15 cellular contexts compared by ENCODE assay signal in the genomic region with DNA sequence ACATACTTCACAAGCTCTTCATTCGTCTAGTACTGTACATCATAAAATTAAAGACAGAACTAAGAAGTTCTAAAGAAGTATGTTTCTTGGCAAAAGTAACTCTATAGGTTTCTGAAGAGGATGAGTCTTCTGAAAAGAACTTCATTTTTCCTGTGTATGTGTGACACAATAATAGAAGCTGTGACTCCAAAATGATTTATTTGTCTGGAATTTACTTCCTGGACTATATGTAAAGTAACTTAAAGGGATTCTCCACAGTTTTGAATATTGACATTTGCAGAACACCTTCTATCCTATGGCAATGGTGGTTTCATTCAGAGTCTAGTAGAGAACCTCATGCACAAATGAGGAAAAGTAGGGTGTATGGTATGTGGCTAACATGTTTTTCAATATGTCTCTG. TPM values are rescaled to one million over a fixed set of nuclear protein-coding genes. Genes with fewer than 3 reads are reported as not detected.
DNase-seq lines count a peak whose midpoint lies in the region; ATAC-seq, FAIRE-seq and TF ChIP-seq lines count a peak whose summit lies in the region.
"Had no signal": no experiment of that assay in that cellular context is flagged by ENCODE, and none has a peak within 500 bp of the region (broad histone marks: within the 10 kb centered on the region; RNA-seq: fewer than 3 reads in every experiment).

No MANE protein-coding gene starts in this region.

- H4K20me1 ChIP-seq in HepG2 (ENCODE audit: insufficient read depth, low read length) = no peaks in the 10 kb centered on the region
- H4K20me1 ChIP-seq: BLaER1 had no signal

- intact Hi-C loops in Panc1 (cut with micrococcal nuclease; ENCODE audit: unreplicated experiment) (no loop called here), HepG2 (cut with micrococcal nuclease; ENCODE audit: unreplicated experiment) (no loop called here)
- intact Hi-C loops in naive thymus-derived CD4-positive, alpha-beta T cell (cut with micrococcal nuclease) = loop anchor here in 1 of 2 donors (2.0 kb wide), 1 partner anchor 19 kb away; a partner anchor contains a TSS

- H3K4me1 Mint-ChIP-seq in naive thymus-derived CD4-positive, alpha-beta T cell = peaks cover 0 to 6% (median 0%) of the 10 kb centered on the region in 7 donors
- H3K4me1 Mint-ChIP-seq: activated CD4-positive, alpha-beta memory T cell treated with anti-CD3 and anti-CD28 coated beads, Interleukin-2, amount 10 ng/mL, durations not matched to agents 7 days and 5 days; stimulated activated naive CD8-positive, alpha-beta T cell treated with anti-CD3 and anti-CD28 coated beads, Interleukin-15, amount 100 ng/mL, for 72 hours had no signal

- no peaks in the 10 kb centered on the region for H3K27me3 Mint-ChIP-seq in naive thymus-derived CD4-positive, alpha-beta T cell
- H3K27me3 Mint-ChIP-seq: activated CD4-positive, alpha-beta memory T cell treated with anti-CD3 and anti-CD28 coated beads, Interleukin-2, amount 10 ng/mL, durations not matched to agents 7 days and 5 days; stimulated activated naive CD8-positive, alpha-beta T cell treated with anti-CD3 and anti-CD28 coated beads, Interleukin-15, amount 100 ng/mL, for 72 hours had no signal

- TF ChIP-seq EP300 in HepG2 (IDR thresholded peaks at IDR 0.05; ENCODE audit: low read depth in 2 of 2, low read length in 2 of 2) = no peak
- no peak for TF ChIP-seq EP300 in HepG2 (CRISPR knock-in tag; IDR thresholded peaks at IDR 0.05; ENCODE audit: borderline replicate concordance)

- H3K79me2 ChIP-seq in HepG2 (ENCODE audit: insufficient read depth, low read length) = no peaks in the 10 kb centered on the region

- CTCF ChIA-PET in Panc1 (lab: Charles Lee) (no interaction called here), HepG2 (lab: Yijun Ruan, JAX; ENCODE audit: low intra/inter-chr PET ratio, low total read pairs) (no interaction called here)
- CTCF ChIA-PET in naive thymus-derived CD4-positive, alpha-beta T cell (lab: Charles Lee) = no interaction called here

- no peak overlapping the region for H3K4me2 ChIP-seq in HepG2 (ENCODE audit: low read depth, low read length)
- H3K4me2 ChIP-seq: BLaER1 had no signal

- H2AFZ ChIP-seq in HepG2 (ENCODE audit: low read length) = no peak overlapping the region

- POLR2A ChIA-PET in Panc1 (lab: Charles Lee) (no interaction called here), HepG2 (lab: Yijun Ruan, JAX) (no interaction called here)
- POLR2A ChIA-PET in naive thymus-derived CD4-positive, alpha-beta T cell (lab: Charles Lee) = no interaction called here

- ATAC-seq in Panc1 = no peak
- no peak for ATAC-seq in HepG2
- no peak for ATAC-seq in naive thymus-derived CD4-positive, alpha-beta T cell
- ATAC-seq: stimulated activated naive CD8-positive, alpha-beta T cell treated with anti-CD3 and anti-CD28 coated beads, Interleukin-15, amount 100 ng/mL, for 72 hours had no signal

- no peaks in the 10 kb centered on the region for H3K9me3 ChIP-seq in Panc1 (ENCODE audit: control insufficient read depth, insufficient read depth, low read depth, low read length)
- H3K9me3 ChIP-seq in HepG2 (ENCODE audit: low read length) = no peaks in the 10 kb centered on the region
- H3K9me3 ChIP-seq in naive thymus-derived CD4-positive, alpha-beta T cell (ENCODE audit: control insufficient read depth in 2 of 3, low read length in 3 of 3) = no peaks in the 10 kb centered on the region

- no peak for TF ChIP-seq RAD21 in HepG2 (CRISPR knock-in tag; IDR thresholded peaks at IDR 0.05)

- H3K4me3 ChIP-seq in Panc1 (ENCODE audit: low read depth in 2 of 2, low read length in 2 of 2) (no peak overlapping the region), choroid plexus epithelial cell (ENCODE audit: low read depth, low read length) (no peak overlapping the region), HepG2 (replicated peaks in 1 of 3; ENCODE audit: insufficient read depth in 1 of 3, low read depth in 2 of 3, low read length in 3 of 3) (no peak overlapping the region)
- no peak overlapping the region for H3K4me3 ChIP-seq in naive thymus-derived CD4-positive, alpha-beta T cell (ENCODE audit: low read length)
- H3K4me3 ChIP-seq: BLaER1 had no signal

- H3K27ac ChIP-seq in Panc1 (ENCODE audit: low read length) (no peak overlapping the region), HepG2 (ENCODE audit: extremely low read length, insufficient read depth, low read length) (no peak overlapping the region)
- no peak overlapping the region for H3K27ac ChIP-seq in naive thymus-derived CD4-positive, alpha-beta T cell (ENCODE audit: low read depth, low read length)
- H3K27ac ChIP-seq: BLaER1 had no signal

- in situ Hi-C loops in Panc1 (cut with HindIII; ENCODE audit: low pct_unique_long_range_greater_than_20kb, low sequenced_read_pairs) = no loop called here
- in situ Hi-C loops in HepG2 (cut with HindIII; ENCODE audit: extremely low pct_ligation_motif_present, low pct_unique_long_range_greater_than_20kb) = no loop called here

- WGBS in HepG2 (ENCODE audit: low lambda C conversion rate) = 100% methylated on average over 1 of the region's 1 CpG

- H3K9me3 Mint-ChIP-seq in naive thymus-derived CD4-positive, alpha-beta T cell = no peaks in the 10 kb centered on the region
- H3K9me3 Mint-ChIP-seq: activated CD4-positive, alpha-beta memory T cell treated with anti-CD3 and anti-CD28 coated beads, Interleukin-2, amount 10 ng/mL, durations not matched to agents 7 days and 5 days; stimulated activated naive CD8-positive, alpha-beta T cell treated with anti-CD3 and anti-CD28 coated beads, Interleukin-15, amount 100 ng/mL, for 72 hours had no signal

- no peaks in the 10 kb centered on the region for H3K27me3 ChIP-seq in Panc1 (ENCODE audit: control insufficient read depth, insufficient read depth, low read length)
- no peaks in the 10 kb centered on the region for H3K27me3 ChIP-seq in HepG2 (ENCODE audit: control insufficient read depth in 1 of 2, insufficient read depth in 2 of 2, low read length in 2 of 2)
- H3K27me3 ChIP-seq in naive thymus-derived CD4-positive, alpha-beta T cell (ENCODE audit: control insufficient read depth in 2 of 2, insufficient read depth in 2 of 2, low read length in 2 of 2) = no peaks in the 10 kb centered on the region
- H3K27me3 ChIP-seq: BLaER1 had no signal

- H3K27ac Mint-ChIP-seq in naive thymus-derived CD4-positive, alpha-beta T cell = no peak overlapping the region
- H3K27ac Mint-ChIP-seq: activated CD4-positive, alpha-beta memory T cell treated with anti-CD3 and anti-CD28 coated beads, Interleukin-2, amount 10 ng/mL, durations not matched to agents 7 days and 5 days; stimulated activated naive CD8-positive, alpha-beta T cell treated with anti-CD3 and anti-CD28 coated beads, Interleukin-15, amount 100 ng/mL, for 72 hours had no signal

- H3K9ac ChIP-seq in HepG2 (ENCODE audit: insufficient read depth, low read depth, low read length) = no peak overlapping the region
- H3K9ac ChIP-seq: BLaER1 had no signal

- peaks cover 12 to 70% (median 63%) of the 10 kb centered on the region in 5 donors for H3K36me3 Mint-ChIP-seq in naive thymus-derived CD4-positive, alpha-beta T cell

- no peak for FAIRE-seq in HepG2 (lab: Jason Lieb, UNC)
- FAIRE-seq: H1, kidney had no signal

- H3K4me1 ChIP-seq in Panc1 (ENCODE audit: control insufficient read depth, insufficient read depth, low read length) (no peaks in the 10 kb centered on the region), HepG2 (ENCODE audit: insufficient read depth, low read length) (no peaks in the 10 kb centered on the region)
- no peaks in the 10 kb centered on the region for H3K4me1 ChIP-seq in naive thymus-derived CD4-positive, alpha-beta T cell (ENCODE audit: control insufficient read depth in 2 of 2, insufficient read depth in 2 of 2, low read length in 2 of 2)
- H3K4me1 ChIP-seq: BLaER1 had no signal

- no peak for TF ChIP-seq CTCF in Panc1 (IDR thresholded peaks at IDR 0.05)
- TF ChIP-seq CTCF in choroid plexus epithelial cell (conservative IDR thresholded peaks at IDR 0.05; ENCODE audit: low read depth, low read length) = no peak
- TF ChIP-seq CTCF in HepG2 (CRISPR knock-in tag; IDR thresholded peaks at IDR 0.05) = no peak

- no peak for TF ChIP-seq POLR2A in HepG2 (IDR thresholded peaks at IDR 0.05; ENCODE audit: insufficient read depth in 1 of 2, low read depth in 2 of 2, low read length in 2 of 2)

- DNase-seq in EH (ENCODE audit: low read depth) = peak; percentile 79
- peak; percentile 43 for DNase-seq in Panc1 (ENCODE audit: low read depth, low spot score)
- peak; percentile 53 for DNase-seq in choroid plexus epithelial cell (ENCODE audit: low read depth)
- peak; percentile 73 for DNase-seq in kidney tubule cell (ENCODE audit: low spot score)
- DNase-seq in stimulated activated CD4-positive, alpha-beta T cell treated with anti-CD3 and anti-CD28 coated beads, Interleukin-12 subunit alpha, Interleukin-12 subunit beta, amount 100 ng/mL, for 4 hours = no peak
- DNase-seq in HepG2 (ENCODE audit: low spot score) = no peak
- no peak for DNase-seq in GF-D8 (lab: John Stamatoyannopoulos, UW)
- DNase-seq in naive thymus-derived CD4-positive, alpha-beta T cell = no peak
- DNase-seq: activated CD4-positive, alpha-beta memory T cell treated with anti-CD3 and anti-CD28 coated beads, Interleukin-2, amount 10 ng/mL, durations not matched to agents 7 days and 5 days; DMS53; kidney; NCI-H1105 treated with DMSO at 0.1 percent for 48 hours; stimulated activated naive CD8-positive, alpha-beta T cell treated with anti-CD3 and anti-CD28 coated beads, Interleukin-15, amount 100 ng/mL, for 72 hours had no signal

- no peak overlapping the region for H3K4me3 Mint-ChIP-seq in naive thymus-derived CD4-positive, alpha-beta T cell
- H3K4me3 Mint-ChIP-seq: activated CD4-positive, alpha-beta memory T cell treated with anti-CD3 and anti-CD28 coated beads, Interleukin-2, amount 10 ng/mL, durations not matched to agents 7 days and 5 days; stimulated activated naive CD8-positive, alpha-beta T cell treated with anti-CD3 and anti-CD28 coated beads, Interleukin-15, amount 100 ng/mL, for 72 hours had no signal

- H3K36me3 ChIP-seq in Panc1 (ENCODE audit: control insufficient read depth, insufficient read depth, low read length) = peaks cover 4% of the 10 kb centered on the region
- peaks cover 6 to 56% of the 10 kb centered on the region in 2 experiments for H3K36me3 ChIP-seq in HepG2 (replicated peaks in 1 of 2; ENCODE audit: control insufficient read depth in 1 of 2, insufficient read depth in 2 of 2, low read length in 2 of 2)
- H3K36me3 ChIP-seq in naive thymus-derived CD4-positive, alpha-beta T cell (ENCODE audit: control insufficient read depth in 2 of 3, insufficient read depth in 3 of 3, low read length in 3 of 3) = peaks cover 0 to 44% (median 4%) of the 10 kb centered on the region in 3 experiments

- BruUV-seq in Panc1 (replicated peaks; lab: Mats Ljungman, UMichigan) (no TSS peak), HepG2 (replicated peaks; lab: Mats Ljungman, UMichigan) (no TSS peak)

RNA-seq across cellular contexts. Expression of a gene that starts 19.8 kb away (rescaled TPM):
- total RNA-seq in Panc1 (2021; ENCODE audit: unreplicated experiment) (25.5 TPM), HepG2 (2016; rRNA removed; fragmentation: Illumina TruSeq; extraction: Trizol) (32.0 and 44.1 TPM in 2 replicates)
- polyA plus RNA-seq in Panc1 (2012; ENCODE audit: insufficient read length) = 25.3 TPM
- 4.9 and 5.3 TPM in 2 replicates for total RNA-seq in HepG2 (2016; cell fraction: cytosol; rRNA removed; fragmentation: Illumina TruSeq; extraction: Trizol; ENCODE audit: low read depth)
- total RNA-seq in HepG2 (2016; cell fraction: insoluble cytoplasmic fraction; rRNA removed; fragmentation: Illumina TruSeq; extraction: Trizol) = 29.0 and 43.4 TPM in 2 replicates
- 14.9 and 17.1 TPM in 2 replicates for total RNA-seq in HepG2 (2016; cell fraction: membrane; rRNA removed; fragmentation: Illumina TruSeq; extraction: Trizol)
- total RNA-seq in HepG2 (2016; cell fraction: nucleus; rRNA removed; fragmentation: Illumina TruSeq; extraction: Trizol) = 44.7 and 45.4 TPM in 2 replicates
- polyA plus RNA-seq in HepG2 (2011; rRNA removed) = 114 and 124 TPM in 2 replicates
- 115 and 125 TPM in 2 replicates for polyA plus RNA-seq in HepG2 (2011; cell fraction: cytosol; rRNA removed)
- polyA plus RNA-seq in HepG2 (2011; cell fraction: nucleus; rRNA removed) = 68.0 and 100 TPM in 2 replicates
- 47.5 and 62.4 TPM in 2 replicates for polyA plus RNA-seq in HepG2 (2012)
- 1.6 and 2.6 TPM in 2 replicates for polyA plus RNA-seq in HepG2 (2016; cell fraction: cytosol; fragmentation: Illumina TruSeq; extraction: Trizol; ENCODE audit: low read depth)
- polyA plus RNA-seq in HepG2 (2016; cell fraction: insoluble cytoplasmic fraction; fragmentation: Illumina TruSeq; extraction: Trizol; ENCODE audit: low read depth) = 24.3 and 25.6 TPM in 2 replicates
- 5.4 and 5.7 TPM in 2 replicates for polyA plus RNA-seq in HepG2 (2016; cell fraction: membrane; fragmentation: Illumina TruSeq; extraction: Trizol; ENCODE audit: low read depth)
- 51.7 and 54.3 TPM in 2 replicates for polyA plus RNA-seq in HepG2 (2016; cell fraction: nucleus; fragmentation: Illumina TruSeq; extraction: Trizol; ENCODE audit: insufficient read depth, low read depth)
- 196 and 646 TPM in 2 replicates for polyA minus RNA-seq in HepG2 (2011; rRNA and poly(A)+ RNA removed; ENCODE audit: low replicate concordance)
- polyA minus RNA-seq in HepG2 (2011; cell fraction: cytosol; rRNA and poly(A)+ RNA removed) = 105 and 122 TPM in 2 replicates
- 74.0 and 90.1 TPM in 2 replicates for polyA minus RNA-seq in HepG2 (2011; cell fraction: nucleus; rRNA and poly(A)+ RNA removed)
- 1 to 10 TPM in 4 of 5 experiments, under 1 TPM in 1; 0.76 to 3.9 (median 2.0) TPM for total RNA-seq in naive thymus-derived CD4-positive, alpha-beta T cell
- polyA plus RNA-seq in naive thymus-derived CD4-positive, alpha-beta T cell = under 1 TPM; 0.41 to 0.56 TPM

RNA-seq across cellular contexts. Expression of a gene that starts 36.9 kb away (rescaled TPM):
- total RNA-seq in Panc1 (2021; ENCODE audit: unreplicated experiment) (23.7 TPM), HepG2 (2016; rRNA removed; fragmentation: Illumina TruSeq; extraction: Trizol) (38.7 and 54.6 TPM in 2 replicates)
- polyA plus RNA-seq in Panc1 (2012; ENCODE audit: insufficient read length) = 9.1 TPM
- 7.6 and 8.5 TPM in 2 replicates for total RNA-seq in HepG2 (2016; cell fraction: cytosol; rRNA removed; fragmentation: Illumina TruSeq; extraction: Trizol; ENCODE audit: low read depth)
- 32.3 and 61.3 TPM in 2 replicates for total RNA-seq in HepG2 (2016; cell fraction: insoluble cytoplasmic fraction; rRNA removed; fragmentation: Illumina TruSeq; extraction: Trizol)
- 9.0 and 9.3 TPM in 2 replicates for total RNA-seq in HepG2 (2016; cell fraction: membrane; rRNA removed; fragmentation: Illumina TruSeq; extraction: Trizol)
- 23.5 and 26.6 TPM in 2 replicates for total RNA-seq in HepG2 (2016; cell fraction: nucleus; rRNA removed; fragmentation: Illumina TruSeq; extraction: Trizol)
- 10.6 and 13.3 TPM in 2 replicates for polyA plus RNA-seq in HepG2 (2011; rRNA removed)
- 4.1 and 5.9 TPM in 2 replicates for polyA plus RNA-seq in HepG2 (2011; cell fraction: cytosol; rRNA removed)
- 4.8 and 8.4 TPM in 2 replicates for polyA plus RNA-seq in HepG2 (2011; cell fraction: nucleus; rRNA removed)
- polyA plus RNA-seq in HepG2 (2012) = 17.0 and 20.1 TPM in 2 replicates
- 4.0 and 4.2 TPM in 2 replicates for polyA plus RNA-seq in HepG2 (2016; cell fraction: cytosol; fragmentation: Illumina TruSeq; extraction: Trizol; ENCODE audit: low read depth)
- polyA plus RNA-seq in HepG2 (2016; cell fraction: insoluble cytoplasmic fraction; fragmentation: Illumina TruSeq; extraction: Trizol; ENCODE audit: low read depth) = 35.9 and 39.7 TPM in 2 replicates
- 5.4 and 6.1 TPM in 2 replicates for polyA plus RNA-seq in HepG2 (2016; cell fraction: membrane; fragmentation: Illumina TruSeq; extraction: Trizol; ENCODE audit: low read depth)
- 22.5 and 25.4 TPM in 2 replicates for polyA plus RNA-seq in HepG2 (2016; cell fraction: nucleus; fragmentation: Illumina TruSeq; extraction: Trizol; ENCODE audit: insufficient read depth, low read depth)
- 0.58 and 3.1 TPM in 2 replicates for polyA minus RNA-seq in HepG2 (2011; rRNA and poly(A)+ RNA removed; ENCODE audit: low replicate concordance)
- polyA minus RNA-seq in HepG2 (2011; cell fraction: cytosol; rRNA and poly(A)+ RNA removed) = 3.3 and 7.0 TPM in 2 replicates
- polyA minus RNA-seq in HepG2 (2011; cell fraction: nucleus; rRNA and poly(A)+ RNA removed) = 37.6 and 42.6 TPM in 2 replicates
- total RNA-seq in naive thymus-derived CD4-positive, alpha-beta T cell = 10 to 100 TPM; 21.5 to 51.4 (median 29.8) TPM
- 10 to 100 TPM; 42.1 to 47.6 TPM for polyA plus RNA-seq in naive thymus-derived CD4-positive, alpha-beta T cell

Comparison
In these comparisons a context has a peak if more than half of its experiments do, and no peak if none do; other contexts are left out.
1. DNase-seq: peak in EH (single experiment), Panc1 (single experiment), choroid plexus epithelial cell (single experiment) and kidney tubule cell (single experiment); none in stimulated activated CD4-positive, alpha-beta T cell treated with anti-CD3 and anti-CD28 coated beads, Interleukin-12 subunit alpha, Interleukin-12 subunit beta, amount 100 ng/mL, for 4 hours (single experiment), HepG2 (single experiment), GF-D8 (single experiment) and naive thymus-derived CD4-positive, alpha-beta T cell (0 of 9).